12 cellular contexts compared by ENCODE assay signal in the genomic region with DNA sequence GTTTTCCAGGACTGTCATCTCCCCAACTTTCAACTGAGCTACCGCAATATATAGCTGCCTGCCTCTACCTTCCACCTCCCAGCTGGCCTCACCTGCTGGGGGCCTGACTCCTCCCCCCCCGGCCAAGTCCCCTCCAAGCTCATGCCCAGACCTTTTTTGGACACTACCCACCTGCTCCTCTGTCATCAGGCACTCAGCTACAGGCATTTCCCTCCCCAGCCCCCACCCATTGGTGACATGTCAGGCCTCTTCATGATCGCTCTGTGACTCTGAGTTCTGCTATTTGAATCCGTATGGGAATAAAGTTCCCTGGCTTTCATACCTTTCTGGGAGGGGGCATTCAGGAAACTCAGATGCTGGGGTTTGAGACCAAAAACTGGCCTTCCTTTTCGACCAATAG. TPM values are rescaled to one million over a fixed set of nuclear protein-coding genes. Genes with fewer than 3 reads are reported as not detected.
A peak's percentile ranks its signal among the peaks of the same experiment; 100 is the strongest.
DNase-seq lines count a peak whose midpoint lies in the region; ATAC-seq and TF ChIP-seq lines count a peak whose summit lies in the region.
"Had no signal": no experiment of that assay in that cellular context is flagged by ENCODE, and none has a peak within 500 bp of the region (broad histone marks: within the 10 kb centered on the region; RNA-seq: fewer than 3 reads in every experiment).

No MANE protein-coding gene starts in this region.

- H3K4me3 ChIP-seq in adrenal gland (peak overlapping the region in 1 of 4 donors; percentile 95), mesodermal cell (ENCODE audit: extremely low read depth, insufficient read depth, low read length, poor library complexity, severe bottlenecking) (peak overlapping the region; percentile 94), thoracic aorta (peak overlapping the region; percentile 97), Peyer's patch (no peak overlapping the region)

- intact Hi-C loops in adrenal gland (cut with DNase I): no loop called here

- peaks cover 55% of the 10 kb centered on the region for H3K4me1 Mint-ChIP-seq in activated T-cell treated with anti-CD3 and anti-CD28 coated beads, Interleukin-2, amount 50 U/mL, for 24 hours (ENCODE audit: low read depth)

- no peak for TF ChIP-seq POLR2A in adrenal gland (IDR thresholded peaks at IDR 0.05)
- no peak for TF ChIP-seq POLR2A in Peyer's patch (IDR thresholded peaks at IDR 0.05)

- H3K27me3 ChIP-seq in adrenal gland (no peaks in the 10 kb centered on the region), thoracic aorta (replicated peaks; ENCODE audit: insufficient read depth) (no peaks in the 10 kb centered on the region), Peyer's patch (no peaks in the 10 kb centered on the region)

- peak overlapping the region; percentile 81 for H3K4me3 Mint-ChIP-seq in activated T-cell treated with anti-CD3 and anti-CD28 coated beads, Interleukin-2, amount 50 U/mL, for 24 hours

- H3K9me3 ChIP-seq in adrenal gland (replicated peaks in 1 of 3): no peaks in the 10 kb centered on the region
- no peaks in the 10 kb centered on the region for H3K9me3 ChIP-seq in mesodermal cell (ENCODE audit: control insufficient read depth, low read length)
- no peaks in the 10 kb centered on the region for H3K9me3 ChIP-seq in thoracic aorta
- H3K9me3 ChIP-seq in Peyer's patch: no peaks in the 10 kb centered on the region

- TF ChIP-seq CTCF in adrenal gland (IDR thresholded peaks at IDR 0.05) (no peak), thoracic aorta (IDR thresholded peaks at IDR 0.05) (no peak), omental fat pad (IDR thresholded peaks at IDR 0.05) (no peak), Peyer's patch (IDR thresholded peaks at IDR 0.05) (no peak)

- H3K9me3 Mint-ChIP-seq in activated T-cell treated with anti-CD3 and anti-CD28 coated beads, Interleukin-2, amount 50 U/mL, for 24 hours: no peaks in the 10 kb centered on the region

- H3K27ac ChIP-seq in adrenal gland (peak overlapping the region; percentile 32 to 100 (median 86)), mesodermal cell (ENCODE audit: low read depth, low read length, severe bottlenecking) (no peak overlapping the region), thoracic aorta (peak overlapping the region; percentile 90 to 94), Peyer's patch (no peak overlapping the region)
- H3K27ac ChIP-seq: WERI-Rb-1 had no signal

- no peak for DNase-seq in activated T-cell treated with anti-CD3 and anti-CD28 coated beads, Interleukin-2, amount 50 U/mL, for 24 hours
- no peak for DNase-seq in activated T-cell treated with anti-CD3 and anti-CD28 coated beads, Interleukin-2, amount 50 U/mL, for 48 hours
- DNase-seq in adrenal gland (peak in 4 of 7 donors; percentile 45 to 58 (median 52)), thoracic aorta (ENCODE audit: low spot score) (no peak), NCI-H510A treated with DMSO at 0.1 percent for 48 hours (lab: John Stamatoyannopoulos, UW) (no peak), omental fat pad (ENCODE audit: low spot score) (no peak), Peyer's patch (no peak)
- DNase-seq: islet precursor cell, NCI-H2227 treated with DMSO at 0.1 percent for 48 hours, WERI-Rb-1 had no signal

- H3K36me3 Mint-ChIP-seq in activated T-cell treated with anti-CD3 and anti-CD28 coated beads, Interleukin-2, amount 50 U/mL, for 24 hours (ENCODE audit: low read depth): peaks cover 13% of the 10 kb centered on the region

- no peak for ATAC-seq in thoracic aorta (ENCODE audit: insufficient number of reproducible peaks, low FRiP score, low read depth)
- ATAC-seq in omental fat pad (ENCODE audit: low FRiP score): no peak

- 31 to 41% (median 33%) methylated on average over 5 of the region's 5 CpGs for WGBS in adrenal gland, 4 donors
- WGBS in mesodermal cell (ENCODE audit: insufficient coverage in 2 of 2), 2 experiments: 92 to 93% methylated on average over 5 of the region's 5 CpGs

- H3K27me3 Mint-ChIP-seq in activated T-cell treated with anti-CD3 and anti-CD28 coated beads, Interleukin-2, amount 50 U/mL, for 24 hours: no peaks in the 10 kb centered on the region

- peaks cover 59 to 83% of the 10 kb centered on the region in 2 donors for H3K4me1 ChIP-seq in adrenal gland (replicated peaks in 1 of 2)
- peaks cover 41% of the 10 kb centered on the region for H3K4me1 ChIP-seq in mesodermal cell (ENCODE audit: control insufficient read depth, insufficient read depth, low read length, poor library complexity, severe bottlenecking)
- peaks cover 60 to 75% of the 10 kb centered on the region in 2 donors for H3K4me1 ChIP-seq in thoracic aorta (ENCODE audit: control insufficient read depth in 1 of 2, low read depth in 2 of 2)
- peaks cover 4 to 64% (median 14%) of the 10 kb centered on the region in 4 donors for H3K4me1 ChIP-seq in Peyer's patch

- H3K27ac Mint-ChIP-seq in activated T-cell treated with anti-CD3 and anti-CD28 coated beads, Interleukin-2, amount 50 U/mL, for 24 hours: no peak overlapping the region

- H3K36me3 ChIP-seq in adrenal gland (replicated peaks in 1 of 2) (no peaks in the 10 kb centered on the region), mesodermal cell (ENCODE audit: control insufficient read depth, insufficient read depth, low read length) (peaks cover 9% of the 10 kb centered on the region), thoracic aorta (no peaks in the 10 kb centered on the region), Peyer's patch (no peaks in the 10 kb centered on the region)

RNA-seq across cellular contexts. Expression of a gene that starts 1.8 kb away (rescaled TPM):
- total RNA-seq in adrenal gland (100 to 1,000 TPM; 106 to 457 (median 189) TPM), thoracic aorta (100 to 1,000 TPM in 1 of 2 donors, 10 to 100 TPM in 1; 93.2 to 107 TPM), omental fat pad (10 to 100 TPM; 31.5 to 56.1 (median 45.1) TPM), Peyer's patch (10 to 100 TPM; 18.2 to 39.8 (median 30.0) TPM)
- polyA plus RNA-seq in adrenal gland: 100 to 1,000 TPM; 145 to 352 (median 155) TPM
- polyA plus RNA-seq in mesodermal cell (2013, experiment 1 of 2): 72.9 TPM
- 68.4 TPM for polyA plus RNA-seq in mesodermal cell (2013, experiment 2 of 2)

RNA-seq across cellular contexts. Expression of a gene that starts 20.6 kb away (rescaled TPM):
- total RNA-seq in adrenal gland (1 to 10 TPM in 7 of 8 donors, under 1 TPM in 1; 0.48 to 8.2 (median 2.2) TPM), thoracic aorta (1 to 10 TPM in 1 of 2 donors, under 1 TPM in 1; 0.14 to 1.1 TPM), omental fat pad (1 to 10 TPM in 1 of 4 donors, under 1 TPM in 2, not detected in 1; 0.37 to 2.5 (median 0.95) TPM), Peyer's patch (10 to 100 TPM in 1 of 4 donors, 1 to 10 TPM in 3; 2.3 to 12.4 (median 5.5) TPM)
- 1 to 10 TPM in 1 of 3 donors, under 1 TPM in 2; 0.72 to 1.6 (median 0.74) TPM for polyA plus RNA-seq in adrenal gland
- polyA plus RNA-seq in mesodermal cell (2013, experiment 1 of 2): 22.0 TPM
- polyA plus RNA-seq in mesodermal cell (2013, experiment 2 of 2): 18.6 TPM

RNA-seq across cellular contexts. Expression of a gene that starts 25.2 kb away (rescaled TPM):
- 10 to 100 TPM; 13.2 to 40.6 (median 27.2) TPM for total RNA-seq in adrenal gland
- 10 to 100 TPM; 10.0 to 41.9 (median 28.4) TPM for polyA plus RNA-seq in adrenal gland
- 53.9 TPM for polyA plus RNA-seq in mesodermal cell (2013, experiment 1 of 2)
- polyA plus RNA-seq in mesodermal cell (2013, experiment 2 of 2): 55.3 TPM
- 10 to 100 TPM in 1 of 2 donors, 1 to 10 TPM in 1; 8.9 to 27.5 TPM for total RNA-seq in thoracic aorta
- total RNA-seq in omental fat pad: 10 to 100 TPM in 2 of 4 donors, 1 to 10 TPM in 2; 8.6 to 22.5 (median 10.8) TPM
- 10 to 100 TPM; 28.9 to 64.4 (median 33.9) TPM for total RNA-seq in Peyer's patch

RNA-seq across cellular contexts. Expression of a gene that starts 30.2 kb away (rescaled TPM):
- total RNA-seq in adrenal gland (not detected), thoracic aorta (not detected), omental fat pad (not detected), Peyer's patch (not detected)
- polyA plus RNA-seq in adrenal gland: not detected
- not detected for polyA plus RNA-seq in mesodermal cell (2013, experiment 1 of 2)
- polyA plus RNA-seq in mesodermal cell (2013, experiment 2 of 2): not detected
- total RNA-seq: HT-29 had no signal

RNA-seq across cellular contexts. Expression of a gene that starts 43.2 kb away (rescaled TPM):
- total RNA-seq in adrenal gland (10 to 100 TPM in 2 of 8 donors, 1 to 10 TPM in 6; 2.4 to 87.9 (median 3.2) TPM), thoracic aorta (1 to 10 TPM; 1.7 to 2.7 TPM), omental fat pad (1 to 10 TPM in 3 of 4 donors, not detected in 1; 1.6 to 3.0 (median 2.8) TPM), Peyer's patch (10 to 100 TPM; 25.6 to 58.5 (median 40.7) TPM)
- 1 to 10 TPM; 1.7 to 9.8 (median 4.0) TPM for polyA plus RNA-seq in adrenal gland
- polyA plus RNA-seq in mesodermal cell (2013, experiment 1 of 2): 1.6 TPM
- 2.3 TPM for polyA plus RNA-seq in mesodermal cell (2013, experiment 2 of 2)

Comparison
In these comparisons a context has a peak if more than half of its experiments do, and no peak if none do; other contexts are left out.
1. DNase-seq: peak in adrenal gland (4 of 7); none in activated T-cell treated with anti-CD3 and anti-CD28 coated beads, Interleukin-2, amount 50 U/mL, for 24 hours (single experiment), activated T-cell treated with anti-CD3 and anti-CD28 coated beads, Interleukin-2, amount 50 U/mL, for 48 hours (0 of 2), thoracic aorta (single experiment), NCI-H510A treated with DMSO at 0.1 percent for 48 hours (single experiment), omental fat pad (single experiment) and Peyer's patch (0 of 3).
2. H3K27ac ChIP-seq: peak in adrenal gland (5 of 5) and thoracic aorta (2 of 2); none in mesodermal cell (single experiment) and Peyer's patch (0 of 4).
3. H3K4me3 ChIP-seq: peak in mesodermal cell (single experiment) and thoracic aorta (single experiment); none in Peyer's patch (0 of 4).